In genomic region chr19:4313847-4314629, GRCh38 we compare ENCODE assay signal across 1 cellular context.
A peak's percentile ranks its signal among the peaks of the same experiment; 100 is the strongest.
TF ChIP-seq lines count a peak whose summit lies in the region.

No MANE protein-coding gene starts in this region.

TF ChIP-seq in HepG2, 621 proteins besides CTCF, POLR2A, EP300 and RAD21:
- TF ChIP-seq, protein P1, sequence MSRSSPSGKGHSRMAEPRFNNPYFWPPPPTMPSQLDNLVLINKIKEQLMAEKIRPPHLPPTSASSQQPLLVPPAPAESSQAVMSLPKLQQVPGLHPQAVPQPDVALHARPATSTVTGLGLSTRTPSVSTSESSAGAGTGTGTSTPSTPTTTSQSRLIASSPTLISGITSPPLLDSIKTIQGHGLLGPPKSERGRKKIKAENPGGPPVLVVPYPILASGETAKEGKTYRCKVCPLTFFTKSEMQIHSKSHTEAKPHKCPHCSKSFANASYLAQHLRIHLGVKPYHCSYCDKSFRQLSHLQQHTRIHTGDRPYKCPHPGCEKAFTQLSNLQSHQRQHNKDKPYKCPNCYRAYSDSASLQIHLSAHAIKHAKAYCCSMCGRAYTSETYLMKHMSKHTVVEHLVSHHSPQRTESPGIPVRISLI (CRISPR knock-in tag; IDR thresholded peaks at IDR 0.05; ENCODE audit: borderline replicate concordance), result peak; percentile 68; the same call in 1 of the 2 replicates
- TF ChIP-seq ZNF460 (CRISPR knock-in tag; IDR thresholded peaks at IDR 0.05; ENCODE audit: borderline replicate concordance) (0 out of 2 replicates have a peak, but pooled peaks have one; percentile 39), ZMYM3 (CRISPR knock-in tag; IDR thresholded peaks at IDR 0.05) (peak; percentile 76)
- TF ChIP-seq, protein P2, sequence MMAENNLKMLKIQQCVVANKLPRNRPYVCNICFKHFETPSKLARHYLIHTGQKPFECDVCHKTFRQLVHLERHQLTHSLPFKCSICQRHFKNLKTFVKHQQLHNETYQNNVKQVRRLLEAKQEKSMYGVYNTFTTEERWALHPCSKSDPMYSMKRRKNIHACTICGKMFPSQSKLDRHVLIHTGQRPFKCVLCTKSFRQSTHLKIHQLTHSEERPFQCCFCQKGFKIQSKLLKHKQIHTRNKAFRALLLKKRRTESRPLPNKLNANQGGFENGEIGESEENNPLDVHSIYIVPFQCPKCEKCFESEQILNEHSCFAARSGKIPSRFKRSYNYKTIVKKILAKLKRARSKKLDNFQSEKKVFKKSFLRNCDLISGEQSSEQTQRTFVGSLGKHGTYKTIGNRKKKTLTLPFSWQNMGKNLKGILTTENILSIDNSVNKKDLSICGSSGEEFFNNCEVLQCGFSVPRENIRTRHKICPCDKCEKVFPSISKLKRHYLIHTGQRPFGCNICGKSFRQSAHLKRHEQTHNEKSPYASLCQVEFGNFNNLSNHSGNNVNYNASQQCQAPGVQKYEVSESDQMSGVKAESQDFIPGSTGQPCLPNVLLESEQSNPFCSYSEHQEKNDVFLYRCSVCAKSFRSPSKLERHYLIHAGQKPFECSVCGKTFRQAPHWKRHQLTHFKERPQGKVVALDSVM (CRISPR knock-in tag; IDR thresholded peaks at IDR 0.05), result peak; percentile 81
TF ChIP-seq in HepG2: peak in this region for 4; not testable (repeated sequence) for 617.
